Comparison of ENCODE assay signal across 23 cellular contexts in the genomic region with DNA sequence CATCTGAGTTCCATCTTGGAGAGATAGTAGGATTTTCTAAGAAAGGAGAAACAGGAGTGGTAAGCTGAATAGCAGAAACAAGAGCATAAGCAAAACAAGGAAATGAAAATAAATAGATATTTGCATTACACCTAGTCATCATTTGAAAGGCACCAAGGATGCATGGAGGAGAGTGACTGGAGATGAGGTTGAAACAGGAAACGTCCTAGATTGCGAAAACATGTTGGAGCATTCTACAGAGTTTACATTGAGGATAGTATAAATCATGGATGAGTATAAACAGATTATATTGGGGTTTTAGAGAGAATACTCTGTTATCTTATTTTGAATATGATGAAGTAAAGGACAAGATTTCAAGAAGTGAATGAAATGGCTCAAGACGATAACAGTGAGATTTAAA.
"Had no signal": no experiment of that assay in that cellular context is flagged by ENCODE, and none has a peak within 500 bp of the region (broad histone marks: within the 10 kb centered on the region; RNA-seq: fewer than 3 reads in every experiment).

No MANE protein-coding gene starts in this region.

- ATAC-seq: naive thymus-derived CD8-positive, alpha-beta T cell; pancreas; right cardiac atrium; sciatic nerve; stimulated activated naive B cell treated with anti-CD40 and anti-IgM and Interleukin-4, amounts not matched to agents 10 μg/mL and 1 μg/mL and 100 μg/mL, for 72 hours; stimulated activated naive CD8-positive, alpha-beta T cell treated with anti-CD3 and anti-CD28 coated beads, Interleukin-15, Interleukin-2, amounts not matched to agents 100 U/mL and 50 U/mL, for 24 hours had no signal

- H3K36me3 Mint-ChIP-seq: immature natural killer cell; stimulated activated naive B cell treated with anti-CD40 and anti-IgM and Interleukin-4, amounts not matched to agents 10 μg/mL and 1 μg/mL and 100 μg/mL, for 72 hours had no signal

- H3K4me1 Mint-ChIP-seq: immature natural killer cell; naive thymus-derived CD8-positive, alpha-beta T cell; nephron; neural crest cell; stimulated activated naive B cell treated with anti-CD40 and anti-IgM and Interleukin-4, amounts not matched to agents 10 μg/mL and 1 μg/mL and 100 μg/mL, for 72 hours had no signal

- H3K4me3 Mint-ChIP-seq: immature natural killer cell; naive thymus-derived CD8-positive, alpha-beta T cell; nephron; neural crest cell; stimulated activated naive B cell treated with anti-CD40 and anti-IgM and Interleukin-4, amounts not matched to agents 10 μg/mL and 1 μg/mL and 100 μg/mL, for 72 hours had no signal

- DNase-seq: immature natural killer cell; islet precursor cell; left ventricle myocardium inferior; naive thymus-derived CD8-positive, alpha-beta T cell; nucleus accumbens; pancreas; posterior cingulate gyrus; retina; right cardiac atrium; stimulated activated CD4-positive, alpha-beta T cell treated with anti-CD3 and anti-CD28 coated beads, Interleukin-12 subunit alpha, Interleukin-12 subunit beta, amount 100 ng/mL, for 4 hours; stimulated activated CD4-positive, alpha-beta T cell treated with anti-CD3 and anti-CD28 coated beads, Interleukin-15, amount 100 ng/mL, for 24 hours; stimulated activated CD4-positive, alpha-beta T cell treated with anti-CD3 and anti-CD28 coated beads, Interleukin-2, amount 100 ng/mL, for 24 hours; stimulated activated CD4-positive, alpha-beta T cell treated with anti-CD3 and anti-CD28 coated beads, Interleukin-4, amount 100 ng/mL, for 1 hour; stimulated activated naive B cell treated with anti-CD40 and anti-IgM and Interleukin-4, amounts not matched to agents 10 μg/mL and 1 μg/mL and 100 μg/mL, for 72 hours; stimulated activated naive CD8-positive, alpha-beta T cell treated with anti-CD3 and anti-CD28 coated beads, Interleukin-15, Interleukin-2, amounts not matched to agents 100 U/mL and 50 U/mL, for 24 hours; stomach; testis; thyroid gland; transverse colon; upper lobe of left lung had no signal

- FAIRE-seq: pancreas had no signal

- H3K27me3 Mint-ChIP-seq: naive thymus-derived CD8-positive, alpha-beta T cell; stimulated activated naive B cell treated with anti-CD40 and anti-IgM and Interleukin-4, amounts not matched to agents 10 μg/mL and 1 μg/mL and 100 μg/mL, for 72 hours had no signal

- H3K27ac Mint-ChIP-seq: immature natural killer cell; naive thymus-derived CD8-positive, alpha-beta T cell; nephron; stimulated activated naive B cell treated with anti-CD40 and anti-IgM and Interleukin-4, amounts not matched to agents 10 μg/mL and 1 μg/mL and 100 μg/mL, for 72 hours had no signal

- H3K9me3 Mint-ChIP-seq: nephron had no signal
